In genomic region chr7:55308186-55308929, GRCh38 we compare ENCODE assay signal across 8 cellular contexts. TPM values are rescaled to one million over a fixed set of nuclear protein-coding genes. Genes with fewer than 3 reads are reported as not detected.
A peak's percentile ranks its signal among the peaks of the same experiment; 100 is the strongest.
DNase-seq lines count a peak whose midpoint lies in the region; ATAC-seq and TF ChIP-seq lines count a peak whose summit lies in the region.

No MANE protein-coding gene starts in this region.

- H3K14ac ChIP-seq in H9 (ENCODE audit: insufficient read depth, low read length) = no peak overlapping the region

- H3K56ac ChIP-seq in H9 (ENCODE audit: insufficient read length, low read depth, low read length) = no peak overlapping the region

- TF ChIP-seq CTCF in H9 (conservative IDR thresholded peaks at IDR 0.05) = no peak
- no peak for TF ChIP-seq CTCF in left lung (IDR thresholded peaks at IDR 0.05)
- TF ChIP-seq CTCF in coronary artery (IDR thresholded peaks at IDR 0.05) = no peak
- no peak for TF ChIP-seq CTCF in type B pancreatic cell (conservative IDR thresholded peaks at IDR 0.05)

- WGBS in H9 (ENCODE audit: extremely low coverage, insufficient read length, low lambda C conversion rate) = no CpG with 5 or more reads among the region's 3 CpGs

- H3K4me3 ChIP-seq in left lung (no peak overlapping the region), coronary artery (no peak overlapping the region)

- ATAC-seq in left lung = peak; percentile 44

- H3K36me3 ChIP-seq in left lung = no peaks in the 10 kb centered on the region

- no peaks in the 10 kb centered on the region for H3K79me1 ChIP-seq in H9 (ENCODE audit: insufficient read depth, low read depth, low read length, poor library complexity, severe bottlenecking)

- H3K4me3 Mint-ChIP-seq in H9 = no peak overlapping the region
- no peak overlapping the region for H3K4me3 Mint-ChIP-seq in activated naive CD8-positive, alpha-beta T cell
- H3K4me3 Mint-ChIP-seq in type B pancreatic cell = no peak overlapping the region

- H3K27ac ChIP-seq in H9 (ENCODE audit: insufficient read length, low read depth, low read length) (no peak overlapping the region), left lung (no peak overlapping the region), coronary artery (no peak overlapping the region)

- H4K5ac ChIP-seq in H9 (ENCODE audit: insufficient read length, low read depth, low read length) = no peak overlapping the region

- H2AK5ac ChIP-seq in H9 (ENCODE audit: insufficient read length, low read length) = no peak overlapping the region

- H2BK5ac ChIP-seq in H9 (ENCODE audit: insufficient read length, low read length) = no peak overlapping the region

- H3K27me3 Mint-ChIP-seq in H9 (ENCODE audit: low read depth) = peaks cover 4% of the 10 kb centered on the region
- no peaks in the 10 kb centered on the region for H3K27me3 Mint-ChIP-seq in activated naive CD8-positive, alpha-beta T cell
- peaks cover 8% of the 10 kb centered on the region for H3K27me3 Mint-ChIP-seq in type B pancreatic cell

- H3K36me3 Mint-ChIP-seq in H9 (ENCODE audit: insufficient read depth in 1 of 3, low read depth in 3 of 3) = peaks cover 14 to 18% (median 15%) of the 10 kb centered on the region in 3 experiments
- H3K36me3 Mint-ChIP-seq in activated naive CD8-positive, alpha-beta T cell = no peaks in the 10 kb centered on the region
- H3K36me3 Mint-ChIP-seq in type B pancreatic cell = no peaks in the 10 kb centered on the region

- H3K27me3 ChIP-seq in H9 (ENCODE audit: insufficient read depth, low read length) = no peaks in the 10 kb centered on the region; the same call in 1 of the 2 replicates
- H3K27me3 ChIP-seq in left lung = no peaks in the 10 kb centered on the region

- H3K23ac ChIP-seq in H9 (ENCODE audit: insufficient read length, low read depth, low read length) = no peak overlapping the region

- H4K20me1 ChIP-seq in H9 (ENCODE audit: control insufficient read depth, insufficient read depth, insufficient read length) = peaks cover 2% of the 10 kb centered on the region

- no peaks in the 10 kb centered on the region for H3K79me2 ChIP-seq in H9 (ENCODE audit: insufficient read depth, low read length)

- H3K4me2 ChIP-seq in H9 (ENCODE audit: insufficient read depth, insufficient read length, low read length) = no peak overlapping the region

- H2BK20ac ChIP-seq in H9 (ENCODE audit: low read depth, low read length, poor library complexity, severe bottlenecking) = no peak overlapping the region

- H3K9me3 ChIP-seq in H9 (ENCODE audit: control insufficient read depth, low read depth, low read length) = no peaks in the 10 kb centered on the region
- no peaks in the 10 kb centered on the region for H3K9me3 ChIP-seq in left lung

- H3K9ac ChIP-seq in H9 (ENCODE audit: extremely low read depth, insufficient read length, low read length) = no peak overlapping the region

- H3K18ac ChIP-seq in H9 (ENCODE audit: insufficient read length, low read depth, low read length) = no peak overlapping the region

- H3K23me2 ChIP-seq in H9 (ENCODE audit: insufficient read length, low read depth, low read length, poor library complexity, severe bottlenecking) = no peaks in the 10 kb centered on the region

- no peak overlapping the region for H2BK15ac ChIP-seq in H9 (ENCODE audit: low read depth, low read length)

- H3K4me1 Mint-ChIP-seq in H9 = peaks cover 21 to 29% of the 10 kb centered on the region in 2 experiments
- H3K4me1 Mint-ChIP-seq in activated naive CD8-positive, alpha-beta T cell (ENCODE audit: low read depth) = peaks cover 12% of the 10 kb centered on the region
- H3K4me1 Mint-ChIP-seq in type B pancreatic cell (ENCODE audit: unreplicated experiment) = no peaks in the 10 kb centered on the region

- peak overlapping the region; percentile 21 for H4K8ac ChIP-seq in H9 (replicated peaks; ENCODE audit: insufficient read length, low read depth, low read length)

- H3K27ac Mint-ChIP-seq in H9 = no peak overlapping the region
- H3K27ac Mint-ChIP-seq in activated naive CD8-positive, alpha-beta T cell = peak overlapping the region; percentile 16
- H3K27ac Mint-ChIP-seq in type B pancreatic cell = no peak overlapping the region

- no peak overlapping the region for H2BK120ac ChIP-seq in H9 (ENCODE audit: low read depth, low read length, poor library complexity, severe bottlenecking)

- H4K91ac ChIP-seq in H9 (ENCODE audit: insufficient read length, low read depth, low read length) = no peak overlapping the region

- H3K4ac ChIP-seq in H9 (ENCODE audit: low read depth, low read length) = no peak overlapping the region

- peak; percentile 19 for DNase-seq in Daoy (ENCODE audit: low read depth)
- DNase-seq in H9 = no peak
- no peak for DNase-seq in left lung
- no peak for DNase-seq in coronary artery (ENCODE audit: low spot score)
- DNase-seq in NCI-H2227 (lab: John Stamatoyannopoulos, UW; ENCODE audit: unreplicated experiment) = no peak
- no peak for DNase-seq in RPMI8226
- no peak for DNase-seq in type B pancreatic cell (ENCODE audit: extremely low spot score, unreplicated experiment)

- no peak overlapping the region for H3T11ph ChIP-seq in H9 (ENCODE audit: low read length)

- H2AFZ ChIP-seq in H9 (ENCODE audit: low read length) = no peak overlapping the region

- H3K9me3 Mint-ChIP-seq in H9 = peaks cover 21 to 24% of the 10 kb centered on the region in 2 experiments
- no peaks in the 10 kb centered on the region for H3K9me3 Mint-ChIP-seq in activated naive CD8-positive, alpha-beta T cell (ENCODE audit: low read depth)
- no peaks in the 10 kb centered on the region for H3K9me3 Mint-ChIP-seq in type B pancreatic cell

- intact Hi-C loops in left lung (cut with DNase I) = no loop called here

- H3K4me1 ChIP-seq in H9 (ENCODE audit: insufficient read depth, low read length) (no peaks in the 10 kb centered on the region; the same call in 1 of the 2 replicates), left lung (peaks cover 0 to 12% of the 10 kb centered on the region in 2 donors)

- no peak overlapping the region for H2BK12ac ChIP-seq in H9 (ENCODE audit: insufficient read length, low read depth, low read length)

RNA-seq across cellular contexts. Expression of gene LANCL2, which starts 56.8 kb away (rescaled TPM):
- 59.3 and 95.9 TPM in 2 replicates for total RNA-seq in Daoy (2014; rRNA removed; shearing (Covaris generic))
- total RNA-seq in H9 (2021) = 26.4 and 30.4 TPM in 2 replicates
- 10 to 100 TPM in 1 of 2 donors, 1 to 10 TPM in 1; 9.5 to 10.9 TPM for total RNA-seq in left lung
- total RNA-seq in type B pancreatic cell (ENCODE audit: low replicate concordance) = 11.6 and 14.2 TPM in 2 replicates
